In the genomic region with DNA sequence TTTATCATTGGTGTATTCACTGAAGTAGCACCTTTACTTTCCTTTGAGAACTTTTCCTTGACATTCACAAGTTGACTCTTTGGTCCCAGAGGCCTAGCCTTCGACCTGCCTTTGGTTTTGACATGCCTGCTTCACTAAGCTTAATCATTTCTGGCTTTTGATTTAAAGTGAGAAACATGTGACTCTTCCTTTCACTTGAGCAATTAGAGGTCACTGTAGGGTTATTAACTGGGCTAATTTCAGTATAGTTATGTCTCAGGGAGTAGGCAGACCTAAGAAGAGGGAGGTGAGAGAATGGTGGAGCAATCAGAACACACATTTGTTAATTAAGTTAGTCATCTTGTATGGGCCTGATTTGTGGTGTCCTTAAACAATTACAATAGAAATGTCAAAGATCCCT, we compare ENCODE assay signal across 17 cellular contexts.
DNase-seq lines count a peak whose midpoint lies in the region; ATAC-seq lines count a peak whose summit lies in the region.
"Had no signal": no experiment of that assay in that cellular context is flagged by ENCODE, and none has a peak within 500 bp of the region (broad histone marks: within the 10 kb centered on the region; RNA-seq: fewer than 3 reads in every experiment).

No MANE protein-coding gene starts in this region.

- DNase-seq in renal cortical epithelial cell (ENCODE audit: low read depth) (peak; percentile 2), globus pallidus (ENCODE audit: low spot score) (no peak), iPS-NIHi7 (ENCODE audit: extremely low spot score) (no peak)
- no peak for DNase-seq in effector CD8-positive, alpha-beta T cell (lab: John Stamatoyannopoulos, UW)
- DNase-seq: activated CD4-positive, alpha-beta T cell treated with anti-CD3 and anti-CD28 coated beads, Interleukin-2, amount 50 U/mL, for 4 hours; brain microvascular endothelial cell; CD4-positive, alpha-beta T cell; head of caudate nucleus; left lung; MV-4-11; NCI-H446; nephron progenitor cell; Peyer's patch; T-helper 2 cell had no signal

- peak; percentile 58 for ATAC-seq in GM19025 (IDR thresholded peaks at IDR 0.05; ENCODE audit: low read depth, unreplicated experiment)
- ATAC-seq in GM21737 (IDR thresholded peaks at IDR 0.05; ENCODE audit: unreplicated experiment), result peak; percentile 75
- peak; percentile 78 for ATAC-seq in HG03097 (IDR thresholded peaks at IDR 0.05; ENCODE audit: low FRiP score, unreplicated experiment)
- ATAC-seq: left lung had no signal
